31 cellular contexts compared by ENCODE assay signal in genomic region chr4:177482367-177482766, GRCh38.
"Had no signal": no experiment of that assay in that cellular context is flagged by ENCODE, and none has a peak within 500 bp of the region (broad histone marks: within the 10 kb centered on the region; RNA-seq: fewer than 3 reads in every experiment).

No MANE protein-coding gene starts in this region.

- H3K4me3 ChIP-seq: adrenal gland, ascending aorta, breast epithelium, coronary artery, dorsolateral prefrontal cortex had no signal

- ATAC-seq: activated CD4-positive, alpha-beta T cell treated with anti-CD3 and anti-CD28 coated beads for 36 hours; activated CD8-positive, alpha-beta memory T cell treated with anti-CD3 and anti-CD28 coated beads, Interleukin-2, amount 10 ng/mL, durations not matched to agents 7 days and 5 days; activated CD8-positive, alpha-beta T cell treated with anti-CD3 and anti-CD28 coated beads, Interleukin-2, amount 10 ng/mL, durations not matched to agents 7 days and 5 days; activated naive CD8-positive, alpha-beta T cell treated with anti-CD3 and anti-CD28 coated beads, Interleukin-2, amount 50 U/mL, for 24 hours had no signal

- H3K4me3 Mint-ChIP-seq: activated CD4-positive, alpha-beta memory T cell treated with anti-CD3 and anti-CD28 coated beads for 36 hours; activated CD4-positive, alpha-beta T cell treated with anti-CD3 and anti-CD28 coated beads for 36 hours; activated CD4-positive, alpha-beta T cell treated with anti-CD3 and anti-CD28 coated beads, Interleukin-2, amount 10 ng/mL, durations not matched to agents 24 days and 14 days; activated CD8-positive, alpha-beta memory T cell treated with anti-CD3 and anti-CD28 coated beads, Interleukin-2, amount 10 ng/mL, durations not matched to agents 7 days and 5 days; activated CD8-positive, alpha-beta T cell treated with anti-CD3 and anti-CD28 coated beads, Interleukin-2, amount 10 ng/mL, durations not matched to agents 7 days and 5 days; activated naive CD4-positive, alpha-beta T cell treated with anti-CD3 and anti-CD28 coated beads for 36 hours; activated naive CD4-positive, alpha-beta T cell treated with anti-CD3 and anti-CD28 coated beads, Interleukin-2, amount 50 U/mL, for 24 hours; activated naive CD8-positive, alpha-beta T cell treated with anti-CD3 and anti-CD28 coated beads for 36 hours; activated naive CD8-positive, alpha-beta T cell treated with anti-CD3 and anti-CD28 coated beads, Interleukin-2, amount 50 U/mL, for 24 hours; activated T-helper 1 cell treated with anti-CD3 and anti-CD28 coated beads, Interleukin-12 subunit alpha, Interleukin-12 subunit beta, Interleukin-2, Interleukin-4 antibody, amounts not matched to agents 30 ng/mL and 10 ng/mL and 1 ng/mL, durations not matched to agents 14 hours and 24 hours and 36 hours; brain; central memory CD8-positive, alpha-beta T cell; dendritic cell treated with granulocyte-macrophage colony-stimulating factor and Interleukin-4, amounts not matched to agents 40 ng/mL and 50 ng/mL, for 4 days; endodermal cell had no signal

- H3K36me3 Mint-ChIP-seq: activated CD4-positive, alpha-beta memory T cell treated with anti-CD3 and anti-CD28 coated beads for 36 hours; activated CD8-positive, alpha-beta memory T cell treated with anti-CD3 and anti-CD28 coated beads, Interleukin-2, amount 10 ng/mL, durations not matched to agents 7 days and 5 days; brain had no signal

- H3K4me1 Mint-ChIP-seq: brain; central memory CD8-positive, alpha-beta T cell had no signal

- DNase-seq: activated CD4-positive, alpha-beta memory T cell treated with anti-CD3 and anti-CD28 coated beads for 36 hours; activated CD4-positive, alpha-beta T cell treated with anti-CD3 and anti-CD28 coated beads for 36 hours; activated CD4-positive, alpha-beta T cell treated with anti-CD3 and anti-CD28 coated beads, Interleukin-2, amount 10 ng/mL, durations not matched to agents 24 days and 14 days; activated CD4-positive, CD25-positive, alpha-beta regulatory T cell; activated CD4-positive, CD25-positive, alpha-beta regulatory T cell treated with anti-CD3 and anti-CD28 coated beads, Interleukin-2, amount 50 U/mL, for 72 hours; activated CD8-positive, alpha-beta memory T cell treated with anti-CD3 and anti-CD28 coated beads, Interleukin-2, amount 10 ng/mL, durations not matched to agents 7 days and 5 days; activated CD8-positive, alpha-beta memory T cell treated with anti-CD3 and anti-CD28 coated beads, Interleukin-2, amount 50 U/mL, for 4 hours; activated CD8-positive, alpha-beta T cell treated with anti-CD3 and anti-CD28 coated beads, Interleukin-2, amount 10 ng/mL, durations not matched to agents 7 days and 5 days; activated effector memory CD4-positive, alpha-beta T cell treated with anti-CD3 and anti-CD28 coated beads, Interleukin-2, amount 50 U/mL, for 16 hours; activated naive CD4-positive, alpha-beta T cell treated with anti-CD3 and anti-CD28 coated beads for 36 hours; activated naive CD8-positive, alpha-beta T cell treated with anti-CD3 and anti-CD28 coated beads for 36 hours; activated naive CD8-positive, alpha-beta T cell treated with anti-CD3 and anti-CD28 coated beads, Interleukin-2, amount 50 U/mL, for 24 hours; activated T-cell treated with anti-CD3 and anti-CD28 coated beads, Interleukin-2, amount 50 U/mL, for 1 hour; activated T-cell treated with anti-CD3 and anti-CD28 coated beads, Interleukin-2, amount 50 U/mL, for 48 hours; adrenal gland; amygdala; dorsolateral prefrontal cortex; effector memory CD4-positive, alpha-beta T cell; endodermal cell; foreskin fibroblast; head of caudate nucleus; T-helper 2 cell had no signal

- H3K4me1 ChIP-seq: adrenal gland, ascending aorta, breast epithelium had no signal

- H3K9me3 Mint-ChIP-seq: activated CD4-positive, alpha-beta memory T cell treated with anti-CD3 and anti-CD28 coated beads for 36 hours; activated naive CD4-positive, alpha-beta T cell treated with anti-CD3 and anti-CD28 coated beads for 36 hours; activated naive CD4-positive, alpha-beta T cell treated with anti-CD3 and anti-CD28 coated beads, Interleukin-2, amount 50 U/mL, for 24 hours; activated naive CD8-positive, alpha-beta T cell treated with anti-CD3 and anti-CD28 coated beads for 36 hours; activated naive CD8-positive, alpha-beta T cell treated with anti-CD3 and anti-CD28 coated beads, Interleukin-2, amount 50 U/mL, for 24 hours; activated T-helper 1 cell treated with anti-CD3 and anti-CD28 coated beads, Interleukin-12 subunit alpha, Interleukin-12 subunit beta, Interleukin-2, Interleukin-4 antibody, amounts not matched to agents 30 ng/mL and 10 ng/mL and 1 ng/mL, durations not matched to agents 14 hours and 24 hours and 36 hours; activated T-helper 2 cell treated with anti-CD3 and anti-CD28 coated beads, Interferon-gamma antibody, Interleukin-2, Interleukin-4, amounts not matched to agents 10 μg/mL and 5 μg/mL and 100 μg/mL, durations not matched to agents 14 hours and 24 hours and 36 hours; brain; central memory CD8-positive, alpha-beta T cell; dendritic cell treated with granulocyte-macrophage colony-stimulating factor and Interleukin-4, amounts not matched to agents 40 ng/mL and 50 ng/mL, for 4 days; endodermal cell had no signal

- H3K27ac Mint-ChIP-seq: activated CD4-positive, alpha-beta memory T cell treated with anti-CD3 and anti-CD28 coated beads for 36 hours; activated CD4-positive, alpha-beta T cell treated with anti-CD3 and anti-CD28 coated beads for 36 hours; activated CD4-positive, alpha-beta T cell treated with anti-CD3 and anti-CD28 coated beads, Interleukin-2, amount 10 ng/mL, durations not matched to agents 24 days and 14 days; activated CD8-positive, alpha-beta memory T cell treated with anti-CD3 and anti-CD28 coated beads, Interleukin-2, amount 10 ng/mL, durations not matched to agents 7 days and 5 days; activated CD8-positive, alpha-beta T cell treated with anti-CD3 and anti-CD28 coated beads, Interleukin-2, amount 10 ng/mL, durations not matched to agents 7 days and 5 days; activated naive CD4-positive, alpha-beta T cell treated with anti-CD3 and anti-CD28 coated beads for 36 hours; activated naive CD4-positive, alpha-beta T cell treated with anti-CD3 and anti-CD28 coated beads, Interleukin-2, amount 50 U/mL, for 24 hours; activated naive CD8-positive, alpha-beta T cell treated with anti-CD3 and anti-CD28 coated beads for 36 hours; activated naive CD8-positive, alpha-beta T cell treated with anti-CD3 and anti-CD28 coated beads, Interleukin-2, amount 50 U/mL, for 24 hours; activated T-helper 1 cell treated with anti-CD3 and anti-CD28 coated beads, Interleukin-12 subunit alpha, Interleukin-12 subunit beta, Interleukin-2, Interleukin-4 antibody, amounts not matched to agents 30 ng/mL and 10 ng/mL and 1 ng/mL, durations not matched to agents 14 hours and 24 hours and 36 hours; activated T-helper 2 cell treated with anti-CD3 and anti-CD28 coated beads, Interferon-gamma antibody, Interleukin-2, Interleukin-4, amounts not matched to agents 10 μg/mL and 5 μg/mL and 100 μg/mL, durations not matched to agents 14 hours and 24 hours and 36 hours; brain; dendritic cell treated with granulocyte-macrophage colony-stimulating factor and Interleukin-4, amounts not matched to agents 40 ng/mL and 50 ng/mL, for 4 days; endodermal cell had no signal

- H3K27ac ChIP-seq: adrenal gland, ascending aorta, breast epithelium, coronary artery, dorsolateral prefrontal cortex had no signal

- H3K27me3 Mint-ChIP-seq: activated CD4-positive, alpha-beta memory T cell treated with anti-CD3 and anti-CD28 coated beads for 36 hours; activated CD4-positive, alpha-beta T cell treated with anti-CD3 and anti-CD28 coated beads for 36 hours; activated CD4-positive, alpha-beta T cell treated with anti-CD3 and anti-CD28 coated beads, Interleukin-2, amount 10 ng/mL, durations not matched to agents 24 days and 14 days; activated CD8-positive, alpha-beta memory T cell treated with anti-CD3 and anti-CD28 coated beads, Interleukin-2, amount 10 ng/mL, durations not matched to agents 7 days and 5 days; activated naive CD4-positive, alpha-beta T cell treated with anti-CD3 and anti-CD28 coated beads, Interleukin-2, amount 50 U/mL, for 24 hours; activated naive CD8-positive, alpha-beta T cell treated with anti-CD3 and anti-CD28 coated beads for 36 hours; activated naive CD8-positive, alpha-beta T cell treated with anti-CD3 and anti-CD28 coated beads, Interleukin-2, amount 50 U/mL, for 24 hours; brain; central memory CD8-positive, alpha-beta T cell; dendritic cell treated with granulocyte-macrophage colony-stimulating factor and Interleukin-4, amounts not matched to agents 40 ng/mL and 50 ng/mL, for 4 days had no signal

- H3K27me3 ChIP-seq: adrenal gland, ascending aorta, breast epithelium, dorsolateral prefrontal cortex had no signal

- H3K9me3 ChIP-seq: adrenal gland, ascending aorta, breast epithelium had no signal

- H3K36me3 ChIP-seq: adrenal gland, ascending aorta, breast epithelium had no signal
